ENCODE assay signal across 8 cellular contexts in the genomic region with DNA sequence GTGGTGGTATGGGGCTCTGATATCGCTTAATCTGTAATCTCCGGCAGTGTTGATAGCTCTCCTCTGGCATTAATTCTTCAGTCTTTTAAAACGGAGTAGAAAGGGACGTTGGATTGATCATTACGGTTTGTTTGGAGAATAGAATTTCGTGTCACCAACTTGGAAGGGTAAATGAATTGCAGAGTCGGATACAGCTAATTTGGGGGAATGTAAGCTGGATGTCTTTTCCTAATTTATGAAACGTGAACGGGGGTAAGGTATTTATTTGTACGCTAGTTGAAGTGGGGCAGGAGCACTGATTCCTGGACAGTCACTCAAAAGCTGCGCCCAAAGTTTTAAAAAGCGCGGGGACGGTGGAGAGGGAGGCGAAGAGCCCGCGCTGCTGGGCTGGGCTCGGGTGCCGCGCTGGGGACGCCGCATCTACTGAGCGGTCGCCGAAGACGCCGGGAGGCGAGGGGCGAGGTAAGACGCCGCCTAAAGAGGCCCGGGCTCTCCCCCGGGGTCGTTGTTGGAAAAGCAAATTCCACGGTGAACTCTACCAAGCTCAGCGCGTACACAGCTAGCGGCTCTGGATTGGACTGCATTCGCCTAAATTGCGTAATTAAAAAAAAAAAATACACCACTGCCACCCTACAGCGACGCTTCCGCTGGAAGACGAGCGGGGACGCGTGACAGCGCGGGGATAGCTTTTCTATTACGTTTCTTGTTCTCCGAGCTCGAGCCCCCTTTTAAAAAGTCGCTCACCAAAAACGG.
DNase-seq lines count a peak whose midpoint lies in the region; ATAC-seq and TF ChIP-seq lines count a peak whose summit lies in the region.

No MANE protein-coding gene starts in this region.

- H3K27me3 Mint-ChIP-seq in CD4-positive, alpha-beta T cell: peaks cover 88% of the 10 kb centered on the region
- H3K27me3 Mint-ChIP-seq in activated T-cell treated with anti-CD3 and anti-CD28 coated beads, Interleukin-2, amount 50 U/mL, for 4 hours (ENCODE audit: low read depth): peaks cover 47% of the 10 kb centered on the region

- DNase-seq in CD4-positive, alpha-beta T cell: peak; percentile 20 to 51 (median 37)
- DNase-seq in M059J (ENCODE audit: low read depth): peak; percentile 71
- peak; percentile 35 for DNase-seq in activated T-cell treated with anti-CD3 and anti-CD28 coated beads, Interleukin-2, amount 50 U/mL, for 4 hours
- peak; percentile 42 to 69 for DNase-seq in fibroblast of lung (ENCODE audit: low read depth in 2 of 2)
- DNase-seq in osteoblast (ENCODE audit: insufficient read length, low spot score, missing footprints): peak; percentile 89
- no peak for DNase-seq in DMS79 (lab: John Stamatoyannopoulos, UW)

- H3K79me2 ChIP-seq in fibroblast of lung (ENCODE audit: control insufficient read depth, insufficient read depth, low read length): no peaks in the 10 kb centered on the region
- H3K79me2 ChIP-seq in osteoblast (ENCODE audit: insufficient read depth, low read length): no peaks in the 10 kb centered on the region

- H3K4me2 ChIP-seq in fibroblast of lung (ENCODE audit: extremely low read depth, insufficient read depth, low read length): peak overlapping the region; percentile 81
- peak overlapping the region; percentile 90 for H3K4me2 ChIP-seq in osteoblast (ENCODE audit: insufficient read depth, low read length)

- H2AFZ ChIP-seq in fibroblast of lung (ENCODE audit: low read length) (peak overlapping the region; percentile 72), osteoblast (ENCODE audit: low read length) (peak overlapping the region; percentile 94)

- CTCF ChIA-PET in CD4-positive, alpha-beta T cell (lab: Charles Lee): interaction anchor here (1.0 to 3.6 kb wide), 9 partner anchors 10 to 1034 kb away, joined by 3 to 12 read pairs (median 4); a partner anchor contains a TSS

- peak overlapping the region; percentile 89 for H3K9ac ChIP-seq in fibroblast of lung (ENCODE audit: insufficient read depth, low read length)

- H3K4me3 Mint-ChIP-seq in CD4-positive, alpha-beta T cell: peak overlapping the region; percentile 92
- peak overlapping the region; percentile 92 for H3K4me3 Mint-ChIP-seq in activated T-cell treated with anti-CD3 and anti-CD28 coated beads, Interleukin-2, amount 50 U/mL, for 4 hours

- H4K20me1 ChIP-seq in fibroblast of lung (ENCODE audit: control insufficient read depth, extremely low read depth, insufficient read depth, low read length) (no peaks in the 10 kb centered on the region), osteoblast (ENCODE audit: insufficient read depth, low read length) (no peaks in the 10 kb centered on the region)

- no peak overlapping the region for H3K27ac ChIP-seq in CD4-positive, alpha-beta T cell (ENCODE audit: low read depth, low read length)
- peak overlapping the region; percentile 90 for H3K27ac ChIP-seq in fibroblast of lung (ENCODE audit: insufficient read depth, low read length)
- H3K27ac ChIP-seq in osteoblast (ENCODE audit: low read depth, low read length): peak overlapping the region; percentile 81

- H3K36me3 Mint-ChIP-seq in CD4-positive, alpha-beta T cell (ENCODE audit: low read depth): peaks cover 15% of the 10 kb centered on the region
- no peaks in the 10 kb centered on the region for H3K36me3 Mint-ChIP-seq in activated T-cell treated with anti-CD3 and anti-CD28 coated beads, Interleukin-2, amount 50 U/mL, for 4 hours (ENCODE audit: insufficient read depth)

- TF ChIP-seq CTCF in CD4-positive, alpha-beta T cell (IDR thresholded peaks at IDR 0.05): no peak
- TF ChIP-seq CTCF in fibroblast of lung (conservative IDR thresholded peaks at IDR 0.05 in 1 of 2, IDR thresholded peaks at IDR 0.05 in 1 of 2; ENCODE audit: low read depth in 1 of 2, low read length in 2 of 2): no peak
- TF ChIP-seq CTCF in osteoblast (IDR thresholded peaks at IDR 0.05; ENCODE audit: extremely low read depth, low read depth, low read length): no peak

- H3K27me3 ChIP-seq in CD4-positive, alpha-beta T cell (ENCODE audit: control insufficient read depth, insufficient read depth, low read length): peaks cover 56% of the 10 kb centered on the region
- H3K27me3 ChIP-seq in fibroblast of lung (ENCODE audit: control insufficient read depth, insufficient read depth, low read length) (no peaks in the 10 kb centered on the region), osteoblast (ENCODE audit: insufficient read depth, low read length) (no peaks in the 10 kb centered on the region)

- H3K36me3 ChIP-seq in fibroblast of lung (ENCODE audit: control insufficient read depth, insufficient read depth, low read length) (no peaks in the 10 kb centered on the region), osteoblast (ENCODE audit: insufficient read depth, low read length) (no peaks in the 10 kb centered on the region)

- no peaks in the 10 kb centered on the region for H3K9me3 Mint-ChIP-seq in CD4-positive, alpha-beta T cell
- no peaks in the 10 kb centered on the region for H3K9me3 Mint-ChIP-seq in activated T-cell treated with anti-CD3 and anti-CD28 coated beads, Interleukin-2, amount 50 U/mL, for 4 hours

- H3K9me3 ChIP-seq in CD4-positive, alpha-beta T cell (ENCODE audit: control insufficient read depth, low read length): no peaks in the 10 kb centered on the region
- H3K9me3 ChIP-seq in fibroblast of lung (ENCODE audit: control insufficient read depth, insufficient read depth, low read depth, low read length) (no peaks in the 10 kb centered on the region), osteoblast (ENCODE audit: low read depth, low read length) (no peaks in the 10 kb centered on the region)

- POLR2A ChIA-PET in CD4-positive, alpha-beta T cell (lab: Charles Lee): interaction anchor here (0.7 to 5.4 kb wide), 14 partner anchors 11 to 230 kb away, joined by 3 to 66 read pairs (median 8); no protein-coding TSS in a partner anchor

- H3K27ac Mint-ChIP-seq in CD4-positive, alpha-beta T cell: peak overlapping the region; percentile 83

- intact Hi-C loops in CD4-positive, alpha-beta T cell (cut with DNase I, micrococcal nuclease): loop anchor here (2.0 to 10.0 kb wide), 8 partner anchors 17 to 541 kb away; a partner anchor contains a TSS

- peak; percentile 56 for ATAC-seq in CD4-positive, alpha-beta T cell (ENCODE audit: poor library complexity)
- peak; percentile 17 to 29 for ATAC-seq in activated T-cell treated with anti-CD3 and anti-CD28 coated beads, Interleukin-2, amount 50 U/mL, for 4 hours
- ATAC-seq in GM19452 (IDR thresholded peaks at IDR 0.05; ENCODE audit: unreplicated experiment) (no peak), GM18505 (IDR thresholded peaks at IDR 0.05; ENCODE audit: unreplicated experiment) (no peak)

- H3K4me3 ChIP-seq in fibroblast of lung (replicated peaks in 1 of 4; ENCODE audit: control extremely low read depth in 1 of 4, insufficient read depth in 1 of 4, low read depth in 3 of 4, low read length in 4 of 4): peak overlapping the region; percentile 65 to 88 (median 77)
- H3K4me3 ChIP-seq in osteoblast (ENCODE audit: insufficient read depth, low read length): peak overlapping the region; percentile 81

- H3K4me1 Mint-ChIP-seq in CD4-positive, alpha-beta T cell (ENCODE audit: low read depth): peaks cover 37% of the 10 kb centered on the region
- peaks cover 33% of the 10 kb centered on the region for H3K4me1 Mint-ChIP-seq in activated T-cell treated with anti-CD3 and anti-CD28 coated beads, Interleukin-2, amount 50 U/mL, for 4 hours (ENCODE audit: low read depth)

- H3K4me1 ChIP-seq in fibroblast of lung (ENCODE audit: control insufficient read depth, extremely low read depth, insufficient read depth, low read length) (peaks cover 4% of the 10 kb centered on the region), osteoblast (ENCODE audit: insufficient read depth, low read length) (peaks cover 12% of the 10 kb centered on the region)

- TF ChIP-seq POLR2A in GM18505 (IDR thresholded peaks at IDR 0.05; ENCODE audit: borderline replicate concordance, extremely low read depth, insufficient read depth, insufficient read length): no peak

Comparison
In these comparisons a context has a peak if more than half of its experiments do, and no peak if none do; other contexts are left out.
1. ATAC-seq: peak in CD4-positive, alpha-beta T cell (single experiment) and activated T-cell treated with anti-CD3 and anti-CD28 coated beads, Interleukin-2, amount 50 U/mL, for 4 hours (2 of 2); none in GM19452 (single experiment) and GM18505 (single experiment).